ENCODE assay signal across 17 cellular contexts in genomic region chr14:101477648-101478047, GRCh38.
DNase-seq lines count a peak whose midpoint lies in the region; ATAC-seq, FAIRE-seq and TF ChIP-seq lines count a peak whose summit lies in the region.
"Had no signal": no experiment of that assay in that cellular context is flagged by ENCODE, and none has a peak within 500 bp of the region (broad histone marks: within the 10 kb centered on the region; RNA-seq: fewer than 3 reads in every experiment).

No MANE protein-coding gene starts in this region.

- H3K4ac ChIP-seq in H1 (replicated peaks; ENCODE audit: insufficient read length, low read depth, low read length) = peak overlapping the region; percentile 24

- H3K36me3 ChIP-seq in H1 (ENCODE audit: control insufficient read depth in 2 of 4, insufficient read depth in 4 of 4, low read length in 3 of 4) = no peaks in the 10 kb centered on the region
- H3K36me3 ChIP-seq: adrenal gland, upper lobe of left lung had no signal

- H3K4me1 Mint-ChIP-seq in nephron progenitor cell = peaks cover 75% of the 10 kb centered on the region
- no peaks in the 10 kb centered on the region for H3K4me1 Mint-ChIP-seq in activated CD4-positive, alpha-beta T cell treated with anti-CD3 and anti-CD28 coated beads for 36 hours
- H3K4me1 Mint-ChIP-seq: stimulated activated effector memory CD8-positive, alpha-beta T cell treated with anti-CD3 and anti-CD28 coated beads, Interleukin-12 subunit alpha, Interleukin-12 subunit beta, amount 100 ng/mL, for 72 hours had no signal

- peaks cover 3% of the 10 kb centered on the region for H3K27me3 Mint-ChIP-seq in nephron progenitor cell (ENCODE audit: low read depth, poor library complexity)
- H3K27me3 Mint-ChIP-seq in activated CD4-positive, alpha-beta T cell treated with anti-CD3 and anti-CD28 coated beads for 36 hours = peaks cover 15% of the 10 kb centered on the region

- no peak overlapping the region for H3K56ac ChIP-seq in H1 (replicated peaks; ENCODE audit: insufficient read length, low read depth, low read length)

- DNase-seq in A549 (ENCODE audit: low read depth in 1 of 2, low spot score in 1 of 2) (no peak), M059J (ENCODE audit: low read depth) (peak; percentile 57), H1 (ENCODE audit: low read depth in 1 of 2, low spot score in 2 of 2) (no peak), nephron progenitor cell (no peak), T-helper 1 cell (no peak), NCI-H1930 (lab: John Stamatoyannopoulos, UW) (no peak)
- DNase-seq in activated CD4-positive, alpha-beta T cell treated with anti-CD3 and anti-CD28 coated beads for 36 hours = no peak
- DNase-seq: ACHN; caudate nucleus; effector memory CD8-positive, alpha-beta T cell; midbrain; NCI-H1694 treated with DMSO at 0.1 percent for 48 hours had no signal

- H2BK12ac ChIP-seq in H1 (ENCODE audit: low read depth, low read length) = peak overlapping the region; percentile 84

- intact Hi-C loops in activated CD4-positive, alpha-beta T cell treated with anti-CD3 and anti-CD28 coated beads for 36 hours (cut with DNase I, micrococcal nuclease) = no loop called here

- no peaks in the 10 kb centered on the region for H3K79me1 ChIP-seq in H1 (ENCODE audit: low read depth, low read length)

- peaks cover 2% of the 10 kb centered on the region for H3K36me3 Mint-ChIP-seq in nephron progenitor cell (ENCODE audit: low read depth)
- no peaks in the 10 kb centered on the region for H3K36me3 Mint-ChIP-seq in activated CD4-positive, alpha-beta T cell treated with anti-CD3 and anti-CD28 coated beads for 36 hours (ENCODE audit: low read depth)
- H3K36me3 Mint-ChIP-seq: CD14-positive monocyte; stimulated activated effector memory CD8-positive, alpha-beta T cell treated with anti-CD3 and anti-CD28 coated beads, Interleukin-12 subunit alpha, Interleukin-12 subunit beta, amount 100 ng/mL, for 72 hours had no signal

- FAIRE-seq in A549 (lab: Jason Lieb, UNC) (peak; percentile 63), H1 (lab: Jason Lieb, UNC) (no peak)

- H4K8ac ChIP-seq in H1 (ENCODE audit: extremely low read depth, insufficient read depth, low read length) = no peak overlapping the region

- no peak for TF ChIP-seq CTCF in A549 (IDR thresholded peaks at IDR 0.05)
- no peak for TF ChIP-seq CTCF in H1 (IDR thresholded peaks at IDR 0.05; ENCODE audit: control extremely low read depth in 1 of 3, insufficient read depth in 1 of 3, low read depth in 1 of 3, low read length in 3 of 3)
- no peak for TF ChIP-seq CTCF in nephron progenitor cell (IDR thresholded peaks at IDR 0.05)

- no peak for ATAC-seq in A549
- ATAC-seq in HG02588 (IDR thresholded peaks at IDR 0.05; ENCODE audit: unreplicated experiment) = no peak
- ATAC-seq in activated CD4-positive, alpha-beta T cell treated with anti-CD3 and anti-CD28 coated beads for 36 hours = no peak
- ATAC-seq: effector memory CD8-positive, alpha-beta T cell; stimulated activated effector memory CD8-positive, alpha-beta T cell treated with anti-CD3 and anti-CD28 coated beads, Interleukin-12 subunit alpha, Interleukin-12 subunit beta, amount 100 ng/mL, for 72 hours had no signal

- 15% methylated on average over 5 of the region's 5 CpGs for WGBS in A549 (ENCODE audit: missing lambda C conversion rate)
- 88% methylated on average over 5 of the region's 5 CpGs; no CpG with 5 or more reads in 1 of the 2 experiments for WGBS in H1 (ENCODE audit: extremely low coverage in 1 of 2, insufficient coverage in 1 of 2, insufficient read length in 1 of 2, insufficient replicate concordance in 2 of 2, low coverage in 1 of 2, low lambda C conversion rate in 2 of 2, missing lambda C conversion rate in 1 of 2), 2 experiments

- H3K18ac ChIP-seq in H1 (ENCODE audit: extremely low read depth, low read length) = peak overlapping the region; percentile 90

- peaks cover 5% of the 10 kb centered on the region for H3K9me3 Mint-ChIP-seq in nephron progenitor cell
- H3K9me3 Mint-ChIP-seq in activated CD4-positive, alpha-beta T cell treated with anti-CD3 and anti-CD28 coated beads for 36 hours (ENCODE audit: low read depth) = no peaks in the 10 kb centered on the region
- H3K9me3 Mint-ChIP-seq: effector memory CD8-positive, alpha-beta T cell; stimulated activated effector memory CD8-positive, alpha-beta T cell treated with anti-CD3 and anti-CD28 coated beads, Interleukin-12 subunit alpha, Interleukin-12 subunit beta, amount 100 ng/mL, for 72 hours had no signal

- H2AFZ ChIP-seq in H1 (ENCODE audit: low read length) = peak overlapping the region; percentile 55; the same call in 1 of the 2 replicates

- no peak overlapping the region for H3K9ac ChIP-seq in H1 (replicated peaks in 1 of 4; ENCODE audit: extremely low read depth in 1 of 4, low read depth in 3 of 4, low read length in 3 of 4)

- no peak overlapping the region for H3K14ac ChIP-seq in H1 (ENCODE audit: insufficient read length)

- H3K79me2 ChIP-seq in H1 (ENCODE audit: control insufficient read depth in 1 of 2, insufficient read depth in 2 of 2, low read length in 2 of 2) = no peaks in the 10 kb centered on the region

- TF ChIP-seq RAD21 in A549 (conservative IDR thresholded peaks at IDR 0.05 in 1 of 2, IDR thresholded peaks at IDR 0.05 in 1 of 2) = no peak
- no peak for TF ChIP-seq RAD21 in H1 (IDR thresholded peaks at IDR 0.05 in 1 of 2, conservative IDR thresholded peaks at IDR 0.05 in 1 of 2; ENCODE audit: low read depth in 2 of 2, low read length in 2 of 2)

- H3K4me1 ChIP-seq in A549 = peaks cover 66% of the 10 kb centered on the region
- peaks cover 3 to 16% (median 8%) of the 10 kb centered on the region in 4 experiments for H3K4me1 ChIP-seq in H1 (replicated peaks in 1 of 4; ENCODE audit: control insufficient read depth in 3 of 4, insufficient read depth in 4 of 4, low read length in 3 of 4)

- POLR2A ChIA-PET in A549 (lab: Yijun Ruan, JAX) (interaction anchor here (0.6 to 2.8 kb wide), 5 partner anchors 13 to 248 kb away, joined by 3 to 12 read pairs (median 6); no protein-coding TSS in a partner anchor), H1 (lab: Charles Lee; ENCODE audit: partially characterized antibody) (no interaction called here)
- POLR2A ChIA-PET in activated CD4-positive, alpha-beta T cell treated with anti-CD3 and anti-CD28 coated beads for 36 hours (lab: Charles Lee) = interaction anchor here (0.6 kb wide), 1 partner anchor 858 kb away, joined by 3 read pairs; no protein-coding TSS in a partner anchor

- peaks cover 9% of the 10 kb centered on the region for H3K9me3 ChIP-seq in A549
- H3K9me3 ChIP-seq in H1 (ENCODE audit: insufficient read depth in 2 of 2, low read depth in 1 of 2, low read length in 1 of 2) = peaks cover 3 to 5% of the 10 kb centered on the region in 2 experiments; a peak in 1 of 4 replicates
- H3K9me3 ChIP-seq: adrenal gland, upper lobe of left lung had no signal

- peak overlapping the region; percentile 88 for H3K4me2 ChIP-seq in A549
- H3K4me2 ChIP-seq in H1 (ENCODE audit: insufficient read depth in 1 of 2, low read depth in 2 of 2, low read length in 2 of 2) = peak overlapping the region in 1 of 2 experiments; percentile 8; a peak in 1 of 4 replicates

- H3K4me3 ChIP-seq in A549 = peak overlapping the region; percentile 66
- H3K4me3 ChIP-seq in H1 (ENCODE audit: extremely low read depth in 1 of 4, insufficient read depth in 2 of 4, low read depth in 3 of 4, low read length in 4 of 4) = no peak overlapping the region
- H3K4me3 ChIP-seq: adrenal gland, upper lobe of left lung had no signal

- TF ChIP-seq EP300 in A549 (IDR thresholded peaks at IDR 0.05) (no peak), H1 (IDR thresholded peaks at IDR 0.05; ENCODE audit: borderline replicate concordance in 1 of 2, low read depth in 2 of 2, low read length in 2 of 2) (no peak)

- H2BK5ac ChIP-seq in H1 (ENCODE audit: low read depth, low read length) = no peak overlapping the region; the same call in 1 of the 2 replicates

- H4K5ac ChIP-seq in H1 (ENCODE audit: insufficient read length, low read depth, low read length) = no peak overlapping the region

- no peak overlapping the region for H3K23ac ChIP-seq in H1 (ENCODE audit: insufficient read length)

- H2BK15ac ChIP-seq in H1 (ENCODE audit: low read length) = no peak overlapping the region

- TF ChIP-seq POLR2A in A549 (IDR thresholded peaks at IDR 0.05; ENCODE audit: low read length) = no peak
- no peak for TF ChIP-seq POLR2A in H1 (IDR thresholded peaks at IDR 0.05; ENCODE audit: control extremely low read depth in 1 of 2, low read depth in 2 of 2, low read length in 2 of 2)

- no peaks in the 10 kb centered on the region; a peak in 1 of 7 replicates for H3K27me3 ChIP-seq in H1 (replicated peaks in 1 of 4; ENCODE audit: control insufficient read depth in 3 of 4, extremely low read depth in 1 of 4, insufficient read depth in 3 of 4, low read length in 3 of 4)
- H3K27me3 ChIP-seq: adrenal gland, upper lobe of left lung had no signal

- no peaks in the 10 kb centered on the region for H4K20me1 ChIP-seq in H1 (replicated peaks in 1 of 2; ENCODE audit: control insufficient read depth in 1 of 2, insufficient read depth in 2 of 2, low read length in 2 of 2)

- 0 out of 2 replicates have a peak overlapping the region, but pooled peaks have one; percentile 80 for H2BK20ac ChIP-seq in H1 (ENCODE audit: low read length)

- peak overlapping the region; percentile 64 for H3K4me3 Mint-ChIP-seq in nephron progenitor cell
- H3K4me3 Mint-ChIP-seq in activated CD4-positive, alpha-beta T cell treated with anti-CD3 and anti-CD28 coated beads for 36 hours = no peak overlapping the region
- H3K4me3 Mint-ChIP-seq: CD14-positive monocyte; effector memory CD8-positive, alpha-beta T cell; stimulated activated effector memory CD8-positive, alpha-beta T cell treated with anti-CD3 and anti-CD28 coated beads, Interleukin-12 subunit alpha, Interleukin-12 subunit beta, amount 100 ng/mL, for 72 hours had no signal

- peak overlapping the region; percentile 41 for H3K27ac Mint-ChIP-seq in nephron progenitor cell
- no peak overlapping the region for H3K27ac Mint-ChIP-seq in activated CD4-positive, alpha-beta T cell treated with anti-CD3 and anti-CD28 coated beads for 36 hours
- H3K27ac Mint-ChIP-seq: CD14-positive monocyte; effector memory CD8-positive, alpha-beta T cell; stimulated activated effector memory CD8-positive, alpha-beta T cell treated with anti-CD3 and anti-CD28 coated beads, Interleukin-12 subunit alpha, Interleukin-12 subunit beta, amount 100 ng/mL, for 72 hours had no signal

- H3K27ac ChIP-seq in A549 (peak overlapping the region; percentile 97 to 99), H1 (ENCODE audit: low read depth, low read length) (no peak overlapping the region)

- peak overlapping the region; percentile 2 for H4K91ac ChIP-seq in H1 (replicated peaks; ENCODE audit: insufficient read length, low read length)

- H3K23me2 ChIP-seq in H1 (ENCODE audit: low read depth, low read length) = no peaks in the 10 kb centered on the region

- H2BK120ac ChIP-seq in H1 (replicated peaks; ENCODE audit: low read depth, low read length) = peak overlapping the region; percentile 9

- CTCF ChIA-PET in A549 (lab: Yijun Ruan, JAX) = interaction anchor here (0.7 to 4.1 kb wide), 10 partner anchors 14 to 248 kb away, joined by 3 to 16 read pairs (median 4); no protein-coding TSS in a partner anchor
- CTCF ChIA-PET in H1 (lab: Charles Lee; ENCODE audit: partially characterized antibody) = interaction anchor here (1.0 to 2.7 kb wide), 7 partner anchors 11 to 397 kb away, joined by 3 to 11 read pairs (median 3); no protein-coding TSS in a partner anchor
- CTCF ChIA-PET in activated CD4-positive, alpha-beta T cell treated with anti-CD3 and anti-CD28 coated beads for 36 hours (lab: Charles Lee) = no interaction called here

- H2AK5ac ChIP-seq in H1 (ENCODE audit: low read depth, low read length) = no peak overlapping the region
